ENCODE assay signal across 8 cellular contexts in genomic region chr10:106189254-106189653, GRCh38.
DNase-seq lines count a peak whose midpoint lies in the region; ATAC-seq and TF ChIP-seq lines count a peak whose summit lies in the region.

No MANE protein-coding gene starts in this region.

- no peaks in the 10 kb centered on the region for H3K4me1 ChIP-seq in Karpas-422 (ENCODE audit: low read length)
- no peaks in the 10 kb centered on the region for H3K4me1 ChIP-seq in mammary epithelial cell (ENCODE audit: insufficient read depth, low read length)
- H3K4me1 ChIP-seq in uterus: no peaks in the 10 kb centered on the region
- no peaks in the 10 kb centered on the region for H3K4me1 ChIP-seq in suprapubic skin

- peak; percentile 58 for ATAC-seq in GM18498 (IDR thresholded peaks at IDR 0.05; ENCODE audit: unreplicated experiment)

- no peak for TF ChIP-seq EP300 in suprapubic skin (IDR thresholded peaks at IDR 0.05)

- DNase-seq in AG10803 (ENCODE audit: low read depth): peak; percentile 32
- peak; percentile 69 for DNase-seq in Karpas-422
- DNase-seq in mammary epithelial cell: no peak
- peak; percentile 1 for DNase-seq in occipital lobe (lab: John Stamatoyannopoulos, UW)
- no peak for DNase-seq in G401 (ENCODE audit: low spot score)
- no peak for DNase-seq in uterus
- DNase-seq in suprapubic skin (ENCODE audit: low spot score in 2 of 2): no peak

- dilution Hi-C loops in mammary epithelial cell (cut with HindIII; ENCODE audit: low sequenced_read_pairs): no loop called here

- H3K9me2 ChIP-seq in Karpas-422 (replicated peaks; ENCODE audit: insufficient read depth, low read length): no peaks in the 10 kb centered on the region

- H3K27ac ChIP-seq in Karpas-422 (ENCODE audit: low read length) (no peak overlapping the region), mammary epithelial cell (ENCODE audit: insufficient read depth, low read depth, low read length) (no peak overlapping the region), uterus (no peak overlapping the region), suprapubic skin (no peak overlapping the region)

- TF ChIP-seq POLR2A in uterus (IDR thresholded peaks at IDR 0.05) (no peak), suprapubic skin (IDR thresholded peaks at IDR 0.05) (no peak)

- H3K79me2 ChIP-seq in Karpas-422 (ENCODE audit: low read length) (no peaks in the 10 kb centered on the region), mammary epithelial cell (ENCODE audit: insufficient read depth, low read length) (no peaks in the 10 kb centered on the region)

- peak; percentile 56 for TF ChIP-seq CTCF in AG10803 (conservative IDR thresholded peaks at IDR 0.05; ENCODE audit: low read length)
- TF ChIP-seq CTCF in mammary epithelial cell (conservative IDR thresholded peaks at IDR 0.05 in 1 of 2, IDR thresholded peaks at IDR 0.05 in 1 of 2; ENCODE audit: extremely low read depth in 1 of 2, insufficient read depth in 1 of 2, low read depth in 1 of 2, low read length in 2 of 2): peak; percentile 51 to 67
- no peak for TF ChIP-seq CTCF in uterus (IDR thresholded peaks at IDR 0.05)
- no peak for TF ChIP-seq CTCF in suprapubic skin (IDR thresholded peaks at IDR 0.05)

- CTCF ChIA-PET in mammary epithelial cell (lab: Charles Lee; ENCODE audit: low non-redundant PET): no interaction called here

- no peak overlapping the region for H3K4me3 ChIP-seq in AG10803 (ENCODE audit: low read length)
- no peak overlapping the region for H3K4me3 ChIP-seq in Karpas-422 (ENCODE audit: low read length)
- no peak overlapping the region for H3K4me3 ChIP-seq in mammary epithelial cell (replicated peaks in 1 of 3; ENCODE audit: insufficient read depth in 1 of 3, low read depth in 2 of 3, low read length in 3 of 3)
- H3K4me3 ChIP-seq in uterus: no peak overlapping the region
- no peak overlapping the region for H3K4me3 ChIP-seq in suprapubic skin

- H3K27me3 ChIP-seq in Karpas-422 (ENCODE audit: low read length) (no peaks in the 10 kb centered on the region), mammary epithelial cell (ENCODE audit: insufficient read depth, low read length) (no peaks in the 10 kb centered on the region), uterus (no peaks in the 10 kb centered on the region), suprapubic skin (no peaks in the 10 kb centered on the region)

- H3K36me3 ChIP-seq in Karpas-422 (ENCODE audit: insufficient read depth, low read length): no peaks in the 10 kb centered on the region
- H3K36me3 ChIP-seq in mammary epithelial cell (ENCODE audit: insufficient read depth, low read length): no peaks in the 10 kb centered on the region
- H3K36me3 ChIP-seq in uterus: no peaks in the 10 kb centered on the region
- H3K36me3 ChIP-seq in suprapubic skin: no peaks in the 10 kb centered on the region

- H3K9me3 ChIP-seq in Karpas-422 (ENCODE audit: low read length): peaks cover 13% of the 10 kb centered on the region; the same call in 1 of the 2 replicates
- no peaks in the 10 kb centered on the region for H3K9me3 ChIP-seq in mammary epithelial cell (replicated peaks; ENCODE audit: insufficient read depth, low read length)
- H3K9me3 ChIP-seq in uterus: no peaks in the 10 kb centered on the region
- H3K9me3 ChIP-seq in suprapubic skin: no peaks in the 10 kb centered on the region

- in situ Hi-C loops in mammary epithelial cell (cut with MboI; ENCODE audit: low sequenced_read_pairs in 2 of 2): loop anchor here (10.0 to 25.0 kb wide), 2 partner anchors 227 to 234 kb away; no protein-coding TSS in a partner anchor
- in situ Hi-C loops in G401 (cut with HindIII; ENCODE audit: low sequenced_read_pairs): no loop called here

- H2AFZ ChIP-seq in Karpas-422 (ENCODE audit: low read length): no peak overlapping the region
- H2AFZ ChIP-seq in mammary epithelial cell (ENCODE audit: low read depth, low read length): no peak overlapping the region

- no peak overlapping the region for H3K9ac ChIP-seq in Karpas-422 (ENCODE audit: low read length)
- no peak overlapping the region for H3K9ac ChIP-seq in mammary epithelial cell (ENCODE audit: insufficient read depth, low read length)

- no peak overlapping the region for H3K4me2 ChIP-seq in Karpas-422 (ENCODE audit: low read depth, low read length, poor library complexity, severe bottlenecking)
- no peak overlapping the region for H3K4me2 ChIP-seq in mammary epithelial cell (ENCODE audit: insufficient read depth, low read depth, low read length)

- no peaks in the 10 kb centered on the region for H4K20me1 ChIP-seq in Karpas-422 (ENCODE audit: insufficient read depth, low read depth, low read length)
- no peaks in the 10 kb centered on the region for H4K20me1 ChIP-seq in mammary epithelial cell (ENCODE audit: insufficient read depth, low read length)

- WGBS in mammary epithelial cell (ENCODE audit: low coverage, missing lambda C conversion rate): 81% methylated on average over 2 of the region's 2 CpGs
- 66% methylated on average over 2 of the region's 2 CpGs for WGBS in suprapubic skin

- intact Hi-C loops in mammary epithelial cell (cut with micrococcal nuclease) (no loop called here), uterus (cut with DNase I; ENCODE audit: low total_unique reads) (no loop called here)

- BruUV-seq in mammary epithelial cell (replicated peaks; lab: Mats Ljungman, UMichigan): no TSS peak

Comparison
In these comparisons a context has a peak if more than half of its experiments do, and no peak if none do; other contexts are left out.
1. DNase-seq: peak in AG10803 (single experiment), Karpas-422 (single experiment) and occipital lobe (single experiment); none in mammary epithelial cell (single experiment), G401 (single experiment), uterus (0 of 2) and suprapubic skin (0 of 2).
2. CTCF ChIP-seq: peak in AG10803 (single experiment) and mammary epithelial cell (2 of 2); none in uterus (0 of 4) and suprapubic skin (0 of 2).